ENCODE assay signal across 9 cellular contexts in the genomic region with DNA sequence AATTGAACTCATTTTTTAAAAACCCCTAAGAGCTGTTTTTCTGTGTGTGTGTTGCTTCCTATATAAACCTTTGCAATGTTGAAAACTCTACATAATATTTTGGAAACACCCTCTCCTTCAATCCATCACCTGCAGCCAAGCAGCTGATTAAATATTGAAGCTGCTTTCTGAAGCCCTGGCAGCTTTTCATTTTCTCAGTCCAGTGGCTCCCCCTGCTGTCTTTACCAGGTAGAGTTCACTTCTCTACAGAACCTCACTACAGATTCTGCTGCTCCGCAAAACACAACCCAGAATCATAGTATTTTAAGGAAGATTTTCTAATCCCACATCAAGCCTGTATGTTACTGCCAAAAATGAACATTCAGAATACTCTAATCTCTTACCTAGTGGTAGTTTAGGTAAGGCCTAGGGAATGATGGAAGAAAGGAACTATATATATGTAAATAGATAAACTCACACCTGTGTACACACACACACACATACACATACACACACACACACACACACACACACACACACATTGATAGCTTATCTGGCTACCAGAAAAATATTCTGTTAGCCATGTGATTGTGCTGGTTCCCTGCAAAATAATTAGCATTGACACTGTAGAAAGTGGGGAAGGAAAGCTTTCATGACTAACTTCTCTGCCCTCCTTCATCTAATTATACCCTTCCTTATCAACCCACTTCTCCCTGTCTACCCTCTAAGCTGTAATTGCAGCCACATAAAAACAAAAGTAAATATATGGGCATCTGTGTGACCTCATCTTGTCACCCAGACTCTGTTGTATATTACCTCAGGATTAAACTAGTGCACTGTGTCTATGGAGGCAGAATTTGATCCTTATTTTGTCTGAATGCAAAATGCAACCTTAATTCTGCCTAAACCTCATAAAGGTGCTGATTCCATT.
DNase-seq lines count a peak whose midpoint lies in the region; ATAC-seq and TF ChIP-seq lines count a peak whose summit lies in the region.
"Had no signal": no experiment of that assay in that cellular context is flagged by ENCODE, and none has a peak within 500 bp of the region (broad histone marks: within the 10 kb centered on the region; RNA-seq: fewer than 3 reads in every experiment).

No MANE protein-coding gene starts in this region.

- WGBS in tibial nerve, 2 donors = 50 to 69% methylated on average over 1 of the region's 1 CpG

- peak; percentile 62 for ATAC-seq in HG03280 (IDR thresholded peaks at IDR 0.05; ENCODE audit: unreplicated experiment)
- ATAC-seq in GM19463 (IDR thresholded peaks at IDR 0.05; ENCODE audit: unreplicated experiment) = no peak

- peak; percentile 36 to 74 (median 44) for TF ChIP-seq CTCF in tibial nerve (IDR thresholded peaks at IDR 0.05)

- TF ChIP-seq POLR2A in tibial nerve (IDR thresholded peaks at IDR 0.05) = no peak

- no peaks in the 10 kb centered on the region for H3K4me1 ChIP-seq in tibial nerve
- H3K4me1 ChIP-seq: BLaER1 treated with 17β-estradiol and CSF1 and Interleukin-3, amounts not matched to agents 10 nM and 100 nM had no signal

- TF ChIP-seq EP300 in tibial nerve (IDR thresholded peaks at IDR 0.05) = no peak

- DNase-seq in activated CD4-positive, CD25-positive, alpha-beta regulatory T cell treated with anti-CD3 and anti-CD28 coated beads, Interleukin-2, amount 50 U/mL, for 72 hours = peak; percentile 31
- no peak for DNase-seq in activated CD4-positive, CD25-positive, alpha-beta regulatory T cell (lab: John Stamatoyannopoulos, UW)
- DNase-seq in NCI-H526 (lab: John Stamatoyannopoulos, UW) (peak; percentile 52 to 89), brain pericyte (ENCODE audit: low read depth, low spot score) (peak; percentile 8), kidney tubule cell (ENCODE audit: low spot score) (peak; percentile 60), tibial nerve (ENCODE audit: low spot score in 2 of 2) (peak; percentile 24 to 83)

- no peak overlapping the region for H3K4me3 ChIP-seq in tibial nerve
- H3K4me3 ChIP-seq: BLaER1 treated with 17β-estradiol and CSF1 and Interleukin-3, amounts not matched to agents 10 nM and 100 nM had no signal

- no peaks in the 10 kb centered on the region for H3K9me3 ChIP-seq in tibial nerve

- H3K36me3 ChIP-seq in tibial nerve = no peaks in the 10 kb centered on the region

- H3K27me3 ChIP-seq in tibial nerve = no peaks in the 10 kb centered on the region
- H3K27me3 ChIP-seq: BLaER1 treated with 17β-estradiol and CSF1 and Interleukin-3, amounts not matched to agents 10 nM and 100 nM had no signal

- H3K27ac ChIP-seq in tibial nerve = no peak overlapping the region
- H3K27ac ChIP-seq: BLaER1 treated with 17β-estradiol and CSF1 and Interleukin-3, amounts not matched to agents 10 nM and 100 nM had no signal

Comparison
In these comparisons a context has a peak if more than half of its experiments do, and no peak if none do; other contexts are left out.
1. DNase-seq: peak in activated CD4-positive, CD25-positive, alpha-beta regulatory T cell treated with anti-CD3 and anti-CD28 coated beads, Interleukin-2, amount 50 U/mL, for 72 hours (single experiment), NCI-H526 (2 of 2), brain pericyte (single experiment), kidney tubule cell (single experiment) and tibial nerve (2 of 2); none in activated CD4-positive, CD25-positive, alpha-beta regulatory T cell (0 of 4).